8 cellular contexts compared by ENCODE assay signal in the genomic region with DNA sequence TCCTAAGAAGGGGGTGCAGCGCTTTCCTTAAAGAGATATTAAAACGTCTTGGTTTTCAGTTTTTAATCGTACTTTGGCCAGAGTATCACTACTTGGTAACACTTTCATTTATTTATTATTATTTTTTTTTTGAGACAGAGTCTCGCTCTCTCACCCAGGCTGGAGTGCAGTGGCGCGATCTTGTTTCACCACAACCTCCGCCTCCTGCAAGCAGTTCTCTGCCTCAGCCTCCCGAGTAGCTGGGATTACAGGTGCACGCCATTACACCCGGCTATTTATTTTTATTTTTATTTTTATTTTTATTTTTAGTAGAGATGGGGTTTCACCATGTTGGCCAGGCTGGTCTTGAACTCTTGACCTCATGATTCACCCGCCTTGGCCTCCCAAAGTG.
DNase-seq lines count a peak whose midpoint lies in the region; ATAC-seq and TF ChIP-seq lines count a peak whose summit lies in the region.
"Not testable (repeated sequence)": the region's sequence is repeated elsewhere in the genome, so short reads cannot be mapped to it uniquely, and the experiment has no call there.

No MANE protein-coding gene starts in this region.

- H3K27ac ChIP-seq in dorsolateral prefrontal cortex = peak overlapping the region in 6 of 59 donors; percentile 22 to 63 (median 44)
- peak overlapping the region; percentile 29 to 71 for H3K27ac ChIP-seq in left lung
- not testable (repeated sequence) for H3K27ac ChIP-seq in urinary bladder (ENCODE audit: low read depth)

- H3K79me2 ChIP-seq in Loucy (ENCODE audit: insufficient read depth, low read length) = not testable (repeated sequence)

- H3K4me3 Mint-ChIP-seq in activated T-cell treated with anti-CD3 and anti-CD28 coated beads, Interleukin-2, amount 50 U/mL, for 24 hours = peak overlapping the region; percentile 72
- peak overlapping the region; percentile 42 for H3K4me3 Mint-ChIP-seq in progenitor cell of endocrine pancreas (ENCODE audit: low read depth)

- H3F3A ChIP-seq in Loucy (ENCODE audit: low read depth) = not testable (repeated sequence)

- not testable (repeated sequence) for H4K20me1 ChIP-seq in Loucy (ENCODE audit: insufficient read depth, low read length, poor library complexity, severe bottlenecking)

- H3K4me1 ChIP-seq in Loucy (ENCODE audit: insufficient read depth, low read length, poor library complexity, severe bottlenecking); urinary bladder (ENCODE audit: insufficient read depth): not testable (repeated sequence)
- peaks cover 0 to 11% of the 10 kb centered on the region in 2 donors for H3K4me1 ChIP-seq in left lung

- 42% methylated on average over 11 of the region's 11 CpGs for WGBS in urinary bladder

- H3K4me3 ChIP-seq in GM08714 (ENCODE audit: low read length) = peak overlapping the region; percentile 66; the same call in 1 of the 2 replicates
- H3K4me3 ChIP-seq in Loucy (ENCODE audit: low read length, poor library complexity, severe bottlenecking) = peak overlapping the region; percentile 76
- peak overlapping the region in 56 of 59 donors; percentile 12 to 67 (median 50) for H3K4me3 ChIP-seq in dorsolateral prefrontal cortex
- H3K4me3 ChIP-seq in left lung = peak overlapping the region; percentile 31 to 40
- H3K4me3 ChIP-seq in urinary bladder (ENCODE audit: low read depth, low read length) = peak overlapping the region; percentile 34

- H3K27me3 Mint-ChIP-seq in activated T-cell treated with anti-CD3 and anti-CD28 coated beads, Interleukin-2, amount 50 U/mL, for 24 hours; progenitor cell of endocrine pancreas: not testable (repeated sequence)

- peak overlapping the region; percentile 69 for H3K9ac ChIP-seq in Loucy (ENCODE audit: low read depth, low read length, poor library complexity, severe bottlenecking)

- peaks cover 19% of the 10 kb centered on the region for H3K4me1 Mint-ChIP-seq in activated T-cell treated with anti-CD3 and anti-CD28 coated beads, Interleukin-2, amount 50 U/mL, for 24 hours (ENCODE audit: low read depth)
- not testable (repeated sequence) for H3K4me1 Mint-ChIP-seq in progenitor cell of endocrine pancreas (ENCODE audit: low read depth)

- not testable (repeated sequence) for H3K9me3 ChIP-seq in Loucy (ENCODE audit: insufficient read depth, low read depth, low read length); left lung

- TF ChIP-seq CTCF in Loucy (conservative IDR thresholded peaks at IDR 0.05; ENCODE audit: low read length); dorsolateral prefrontal cortex (IDR thresholded peaks at IDR 0.05 in 54 of 56, conservative IDR thresholded peaks at IDR 0.05 in 2 of 56; ENCODE audit: low read depth in 1 of 56, partially characterized antibody in 56 of 56); left lung (IDR thresholded peaks at IDR 0.05); progenitor cell of endocrine pancreas (IDR thresholded peaks at IDR 0.05; ENCODE audit: unreplicated experiment): not testable (repeated sequence)

- peak overlapping the region; percentile 65 for H3K4me2 ChIP-seq in Loucy (ENCODE audit: low read depth, low read length, poor library complexity, severe bottlenecking)

- not testable (repeated sequence) for H3K36me3 ChIP-seq in Loucy (ENCODE audit: insufficient read depth, low read length); left lung; urinary bladder (ENCODE audit: insufficient read depth)

- not testable (repeated sequence) for H3K9me2 ChIP-seq in Loucy (replicated peaks; ENCODE audit: low read depth, low read length)

- DNase-seq in activated T-cell treated with anti-CD3 and anti-CD28 coated beads, Interleukin-2, amount 50 U/mL, for 24 hours; dorsolateral prefrontal cortex; left lung; progenitor cell of endocrine pancreas (ENCODE audit: low spot score, unreplicated experiment): not testable (repeated sequence)

- not testable (repeated sequence) for H3K36me3 Mint-ChIP-seq in activated T-cell treated with anti-CD3 and anti-CD28 coated beads, Interleukin-2, amount 50 U/mL, for 24 hours (ENCODE audit: low read depth); progenitor cell of endocrine pancreas (ENCODE audit: insufficient read depth)

- peak overlapping the region; percentile 99 for H2AFZ ChIP-seq in Loucy (ENCODE audit: low read length)

- ATAC-seq in HG02678 (IDR thresholded peaks at IDR 0.05; ENCODE audit: unreplicated experiment) (peak; percentile 14), left lung (peak; percentile 5)

- peak overlapping the region; percentile 47 for H3K27ac Mint-ChIP-seq in activated T-cell treated with anti-CD3 and anti-CD28 coated beads, Interleukin-2, amount 50 U/mL, for 24 hours
- H3K27ac Mint-ChIP-seq in progenitor cell of endocrine pancreas = peak overlapping the region; percentile 45

- intact Hi-C loops in dorsolateral prefrontal cortex (cut with DNase I) = loop anchor here (2.0 to 10.0 kb wide), 2 partner anchors 196 to 510 kb away; a partner anchor contains a TSS
- intact Hi-C loops in left lung (cut with DNase I) = not testable (repeated sequence)

- H3K27me3 ChIP-seq in Loucy (ENCODE audit: insufficient read depth, low read length, poor library complexity, severe bottlenecking); dorsolateral prefrontal cortex; left lung: not testable (repeated sequence)

- H3K9me3 Mint-ChIP-seq in activated T-cell treated with anti-CD3 and anti-CD28 coated beads, Interleukin-2, amount 50 U/mL, for 24 hours; progenitor cell of endocrine pancreas (ENCODE audit: low read depth): not testable (repeated sequence)
